In genomic region chr2:173151671-173152398, GRCh38 we compare ENCODE assay signal across 2 cellular contexts.
TF ChIP-seq lines count a peak whose summit lies in the region.

No MANE protein-coding gene starts in this region.

TF ChIP-seq in IMR-90, 13 proteins besides CTCF, POLR2A, EP300 and RAD21:
- TF ChIP-seq FOS (IDR thresholded peaks at IDR 0.05; ENCODE audit: low read depth, low read length) (peak; percentile 81), MAFK (IDR thresholded peaks at IDR 0.05; ENCODE audit: low read depth, low read length) (peak; percentile 28; the same call in 1 of the 2 replicates), CEBPB (IDR thresholded peaks at IDR 0.05; ENCODE audit: low read depth, low read length) (peak; percentile 82), MXI1 (IDR thresholded peaks at IDR 0.05; ENCODE audit: borderline replicate concordance, low read depth, low read length) (no peak)

TF ChIP-seq in endothelial cell of umbilical vein, 7 proteins besides CTCF, POLR2A, EP300 and RAD21:
- TF ChIP-seq JUN (IDR thresholded peaks at IDR 0.05; ENCODE audit: borderline replicate concordance, insufficient read depth, insufficient read length, low read depth) (peak; percentile 74), EZH2 (IDR thresholded peaks at IDR 0.05; ENCODE audit: borderline replicate concordance, low read depth, low read length, severe bottlenecking) (no peak), POLR2AphosphoS5 (IDR thresholded peaks at IDR 0.05; ENCODE audit: insufficient read depth, low read depth, low read length) (peak; percentile 33), GATA2 (IDR thresholded peaks at IDR 0.05; ENCODE audit: insufficient read depth, insufficient read length, low read depth, low read length) (no peak), MYC (IDR thresholded peaks at IDR 0.05; ENCODE audit: low read depth, low read length) (no peak), FOS (IDR thresholded peaks at IDR 0.05; ENCODE audit: borderline replicate concordance, insufficient read depth, low read length) (peak; percentile 96)
- TF ChIP-seq, protein P1, sequence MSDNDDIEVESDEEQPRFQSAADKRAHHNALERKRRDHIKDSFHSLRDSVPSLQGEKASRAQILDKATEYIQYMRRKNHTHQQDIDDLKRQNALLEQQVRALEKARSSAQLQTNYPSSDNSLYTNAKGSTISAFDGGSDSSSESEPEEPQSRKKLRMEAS (IDR thresholded peaks at IDR 0.05; ENCODE audit: insufficient read depth, insufficient read length): no peak
TF ChIP-seq in endothelial cell of umbilical vein: peak in this region for 3.
